ENCODE assay signal across 15 cellular contexts in genomic region chr14:90281261-90281660, GRCh38. TPM values are rescaled to one million over a fixed set of nuclear protein-coding genes. Genes with fewer than 3 reads are reported as not detected.
DNase-seq lines count a peak whose midpoint lies in the region; ATAC-seq lines count a peak whose summit lies in the region.
"Had no signal": no experiment of that assay in that cellular context is flagged by ENCODE, and none has a peak within 500 bp of the region (broad histone marks: within the 10 kb centered on the region; RNA-seq: fewer than 3 reads in every experiment).

No MANE protein-coding gene starts in this region.

- H3K27ac Mint-ChIP-seq in natural killer cell treated with Interleukin-12 subunit alpha and Interleukin-12 subunit beta and Interleukin-15 and Interleukin-18, amount 100 ng/mL, for 72 hours: no peak overlapping the region
- H3K27ac Mint-ChIP-seq: stimulated activated memory B cell treated with anti-CD40 and anti-IgM and Interleukin-4, amounts not matched to agents 10 μg/mL and 1 μg/mL and 100 μg/mL, for 72 hours had no signal

- H3K4me1 Mint-ChIP-seq in natural killer cell treated with Interleukin-12 subunit alpha and Interleukin-12 subunit beta and Interleukin-15 and Interleukin-18, amount 100 ng/mL, for 72 hours (ENCODE audit: low read depth in 2 of 2): peaks cover 0 to 5% of the 10 kb centered on the region in 2 donors
- H3K4me1 Mint-ChIP-seq: central memory CD8-positive, alpha-beta T cell; stimulated activated memory B cell treated with anti-CD40 and anti-IgM and Interleukin-4, amounts not matched to agents 10 μg/mL and 1 μg/mL and 100 μg/mL, for 72 hours had no signal

- no peaks in the 10 kb centered on the region for H3K36me3 Mint-ChIP-seq in natural killer cell treated with Interleukin-12 subunit alpha and Interleukin-12 subunit beta and Interleukin-15 and Interleukin-18, amount 100 ng/mL, for 72 hours

- no peak overlapping the region for H3K4me3 Mint-ChIP-seq in natural killer cell treated with Interleukin-12 subunit alpha and Interleukin-12 subunit beta and Interleukin-15 and Interleukin-18, amount 100 ng/mL, for 72 hours
- H3K4me3 Mint-ChIP-seq: central memory CD8-positive, alpha-beta T cell; stimulated activated memory B cell treated with anti-CD40 and anti-IgM and Interleukin-4, amounts not matched to agents 10 μg/mL and 1 μg/mL and 100 μg/mL, for 72 hours had no signal

- no peaks in the 10 kb centered on the region for H3K27me3 Mint-ChIP-seq in natural killer cell treated with Interleukin-12 subunit alpha and Interleukin-12 subunit beta and Interleukin-15 and Interleukin-18, amount 100 ng/mL, for 72 hours
- H3K27me3 Mint-ChIP-seq: central memory CD8-positive, alpha-beta T cell; stimulated activated memory B cell treated with anti-CD40 and anti-IgM and Interleukin-4, amounts not matched to agents 10 μg/mL and 1 μg/mL and 100 μg/mL, for 72 hours had no signal

- no peak for ATAC-seq in left lobe of liver
- ATAC-seq in natural killer cell treated with Interleukin-12 subunit alpha and Interleukin-12 subunit beta and Interleukin-15 and Interleukin-18, amount 100 ng/mL, for 72 hours: no peak
- ATAC-seq: gastrocnemius medialis; stimulated activated memory B cell treated with anti-CD40 and anti-IgM and Interleukin-4, amounts not matched to agents 10 μg/mL and 1 μg/mL and 100 μg/mL, for 72 hours had no signal

- H3K9me3 Mint-ChIP-seq in natural killer cell treated with Interleukin-12 subunit alpha and Interleukin-12 subunit beta and Interleukin-15 and Interleukin-18, amount 100 ng/mL, for 72 hours: no peaks in the 10 kb centered on the region
- H3K9me3 Mint-ChIP-seq: central memory CD8-positive, alpha-beta T cell; stimulated activated memory B cell treated with anti-CD40 and anti-IgM and Interleukin-4, amounts not matched to agents 10 μg/mL and 1 μg/mL and 100 μg/mL, for 72 hours had no signal

- DNase-seq in GM03348 (ENCODE audit: low spot score) (peak; percentile 85), NCI-H226 (peak; percentile 61), dedifferentiated amniotic fluid mesenchymal stem cell (ENCODE audit: extremely low spot score) (peak; percentile 35), non-pigmented ciliary epithelial cell (ENCODE audit: low read depth) (peak; percentile 60), ureter (ENCODE audit: low spot score) (no peak), T-helper 9 cell (no peak), left lobe of liver (ENCODE audit: low spot score) (no peak)
- DNase-seq in natural killer cell treated with Interleukin-12 subunit alpha and Interleukin-12 subunit beta and Interleukin-15 and Interleukin-18, amount 100 ng/mL, for 72 hours (ENCODE audit: low spot score): no peak
- DNase-seq: COR-L47, gastrocnemius medialis, NCI-H1048, NCI-H524 treated with DMSO at 0.1 percent for 48 hours, SJCRH30 had no signal

RNA-seq across cellular contexts. Expression of gene PSMC1, which starts 24.9 kb away (rescaled TPM):
- total RNA-seq in ureter (97.1 TPM), left lobe of liver (39.9 TPM)
- total RNA-seq in natural killer cell treated with Interleukin-12 subunit alpha and Interleukin-12 subunit beta and Interleukin-15 and Interleukin-18, amount 100 ng/mL, for 72 hours: 100 to 1,000 TPM; 142 to 145 TPM

RNA-seq across cellular contexts. Expression of gene NRDE2, which starts 50.5 kb away (rescaled TPM):
- total RNA-seq in ureter (38.0 TPM), left lobe of liver (14.0 TPM)
- total RNA-seq in natural killer cell treated with Interleukin-12 subunit alpha and Interleukin-12 subunit beta and Interleukin-15 and Interleukin-18, amount 100 ng/mL, for 72 hours: 10 to 100 TPM; 20.2 to 49.6 TPM

Comparison
In these comparisons a context has a peak if more than half of its experiments do, and no peak if none do; other contexts are left out.
1. DNase-seq: peak in GM03348 (single experiment), NCI-H226 (single experiment), dedifferentiated amniotic fluid mesenchymal stem cell (single experiment) and non-pigmented ciliary epithelial cell (single experiment); none in ureter (single experiment), T-helper 9 cell (single experiment), left lobe of liver (single experiment) and natural killer cell treated with Interleukin-12 subunit alpha and Interleukin-12 subunit beta and Interleukin-15 and Interleukin-18, amount 100 ng/mL, for 72 hours (single experiment).